ENCODE assay signal across 8 cellular contexts in genomic region chr17:43338886-43339516, GRCh38. TPM values are rescaled to one million over a fixed set of nuclear protein-coding genes. Genes with fewer than 3 reads are reported as not detected.
DNase-seq lines count a peak whose midpoint lies in the region; ATAC-seq, FAIRE-seq and TF ChIP-seq lines count a peak whose summit lies in the region.

No MANE protein-coding gene starts in this region.

- FAIRE-seq in kidney (lab: Jason Lieb, UNC): no peak

- H3K4me1 ChIP-seq in body of pancreas (peaks cover 2% of the 10 kb centered on the region), kidney (ENCODE audit: control insufficient read depth in 1 of 2, insufficient read depth in 1 of 2, low read depth in 1 of 2, low read length in 2 of 2) (peaks cover 0 to under 1% of the 10 kb centered on the region in 2 donors)

- H3K36me3 ChIP-seq in body of pancreas (replicated peaks in 1 of 2; ENCODE audit: insufficient read depth in 1 of 2, low read depth in 2 of 2): no peaks in the 10 kb centered on the region
- no peaks in the 10 kb centered on the region for H3K36me3 ChIP-seq in kidney (ENCODE audit: control insufficient read depth in 1 of 2, insufficient read depth in 2 of 2, low read length in 2 of 2)

- no peak overlapping the region for H3K9ac ChIP-seq in kidney (ENCODE audit: low read length in 2 of 2)

- H3K27ac ChIP-seq in body of pancreas (no peak overlapping the region), kidney (ENCODE audit: low read depth in 2 of 2, low read length in 2 of 2) (no peak overlapping the region)

- H3K4me3 ChIP-seq in body of pancreas (no peak overlapping the region), kidney (ENCODE audit: low read length in 2 of 2) (no peak overlapping the region)

- WGBS in body of pancreas, 2 donors: 51 to 60% methylated on average over 11 of the region's 11 CpGs

- TF ChIP-seq CTCF in body of pancreas (IDR thresholded peaks at IDR 0.05) (peak; percentile 55 to 70 (median 62)), kidney (IDR thresholded peaks at IDR 0.05; ENCODE audit: borderline replicate concordance, extremely low read depth, insufficient read depth) (peak; percentile 69)

- no peaks in the 10 kb centered on the region for H3K27me3 ChIP-seq in body of pancreas

- ATAC-seq in body of pancreas: peak; percentile 35
- ATAC-seq in HG03442 (IDR thresholded peaks at IDR 0.05; ENCODE audit: unreplicated experiment): no peak
- ATAC-seq in GM21825 (IDR thresholded peaks at IDR 0.05; ENCODE audit: unreplicated experiment): no peak

- no peak for TF ChIP-seq POLR2A in body of pancreas (IDR thresholded peaks at IDR 0.05)

- H3K9me3 ChIP-seq in body of pancreas (no peaks in the 10 kb centered on the region), kidney (ENCODE audit: control insufficient read depth in 1 of 2, low read length in 2 of 2) (no peaks in the 10 kb centered on the region)

- peak; percentile 74 for DNase-seq in EH (ENCODE audit: low read depth)
- peak; percentile 39 for DNase-seq in NCI-H1417 treated with DMSO at 0.1 percent for 48 hours (lab: John Stamatoyannopoulos, UW)
- peak; percentile 36 for DNase-seq in T-helper 9 cell
- DNase-seq in body of pancreas: peak; percentile 79 to 89 (median 80)
- DNase-seq in kidney: peak; percentile 87
- DNase-seq in stimulated activated CD4-positive, alpha-beta T cell treated with anti-CD3 and anti-CD28 coated beads, Interleukin-4, amount 100 ng/mL, for 24 hours: peak; percentile 74

- intact Hi-C loops in body of pancreas (cut with DNase I) (loop anchor here (10.0 kb wide), 1 partner anchor 114 kb away; the partner anchor contains the start of gene CCDC200), kidney (cut with DNase I) (no loop called here)

RNA-seq across cellular contexts. Expression of gene ARL4D, which starts 59.8 kb away (rescaled TPM):
- total RNA-seq in body of pancreas (1 to 10 TPM; 2.1 to 4.6 TPM), kidney (48.8 TPM)
- 81.2 TPM for polyA plus RNA-seq in kidney (ENCODE audit: insufficient read depth, low read depth, low replicate concordance)

Comparison
In these comparisons a context has a peak if more than half of its experiments do, and no peak if none do; other contexts are left out.
1. DNase-seq: peak in every context shown above with its lines; median percentile 87 in kidney; 80 in body of pancreas; 74 in EH; 74 in stimulated activated CD4-positive, alpha-beta T cell treated with anti-CD3 and anti-CD28 coated beads, Interleukin-4, amount 100 ng/mL, for 24 hours; 39 in NCI-H1417 treated with DMSO at 0.1 percent for 48 hours; 36 in T-helper 9 cell.